In genomic region chr12:123115409-123116111, GRCh38 we compare ENCODE assay signal across 8 cellular contexts. TPM values are rescaled to one million over a fixed set of nuclear protein-coding genes. Genes with fewer than 3 reads are reported as not detected.
DNase-seq lines count a peak whose midpoint lies in the region; ATAC-seq and TF ChIP-seq lines count a peak whose summit lies in the region.

No MANE protein-coding gene starts in this region.

- H3K4me1 Mint-ChIP-seq in brain: peaks cover 51% of the 10 kb centered on the region
- H3K4me1 Mint-ChIP-seq in memory B cell: peaks cover 39% of the 10 kb centered on the region

- H3K27me3 Mint-ChIP-seq in brain (peaks cover 7% of the 10 kb centered on the region), memory B cell (no peaks in the 10 kb centered on the region)

- TF ChIP-seq CTCF in AG04450 (IDR thresholded peaks at IDR 0.05; ENCODE audit: low read depth, low read length): no peak
- TF ChIP-seq CTCF in brain (conservative IDR thresholded peaks at IDR 0.05): no peak
- no peak for TF ChIP-seq CTCF in vagina (IDR thresholded peaks at IDR 0.05)

- CTCF ChIA-PET in AG04450 (lab: Charles Lee): interaction anchor here (2.4 kb wide), 1 partner anchor 73 kb away, joined by 9 read pairs; no protein-coding TSS in a partner anchor

- no peak for TF ChIP-seq POLR2A in vagina (IDR thresholded peaks at IDR 0.05)

- ATAC-seq in memory B cell (ENCODE audit: low read depth) (peak; percentile 70), HG03354 (IDR thresholded peaks at IDR 0.05; ENCODE audit: poor library complexity, severe bottlenecking, unreplicated experiment) (no peak), GM21737 (IDR thresholded peaks at IDR 0.05; ENCODE audit: unreplicated experiment) (no peak)

- peak; percentile 90 for DNase-seq in AG04450 (ENCODE audit: low read depth, low spot score)
- peak; percentile 57 for DNase-seq in HT1080 (ENCODE audit: low read depth)
- DNase-seq in memory B cell (ENCODE audit: low spot score in 2 of 2): peak; percentile 53 to 68
- peak in 1 of 2 donors; percentile 92 for DNase-seq in vagina (ENCODE audit: extremely low spot score in 2 of 2)
- no peak for DNase-seq in effector CD8-positive, alpha-beta T cell (lab: John Stamatoyannopoulos, UW)

- H3K27ac Mint-ChIP-seq in brain (peak overlapping the region; percentile 12 to 91 (median 65)), memory B cell (peak overlapping the region; percentile 96)

- H3K9me3 Mint-ChIP-seq in brain: no peaks in the 10 kb centered on the region
- H3K9me3 Mint-ChIP-seq in memory B cell: no peaks in the 10 kb centered on the region

- intact Hi-C loops in vagina (cut with DNase I): no loop called here

- no peaks in the 10 kb centered on the region for H3K36me3 ChIP-seq in vagina

- H3K27ac ChIP-seq in AG04450 (ENCODE audit: low read depth, low read length) (peak overlapping the region; percentile 82), vagina (peak overlapping the region; percentile 83)

- H3K36me3 Mint-ChIP-seq in brain: no peaks in the 10 kb centered on the region
- H3K36me3 Mint-ChIP-seq in memory B cell: peaks cover 4% of the 10 kb centered on the region

- POLR2A ChIA-PET in AG04450 (lab: Yijun Ruan, JAX): interaction anchor here (0.7 to 1.5 kb wide), 5 partner anchors 11 to 73 kb away, joined by 3 to 7 read pairs (median 4); no protein-coding TSS in a partner anchor

- H3K9me3 ChIP-seq in AG04450 (ENCODE audit: control insufficient read depth, insufficient read depth, low read length): no peaks in the 10 kb centered on the region; the same call in 1 of the 2 replicates
- no peaks in the 10 kb centered on the region for H3K9me3 ChIP-seq in vagina

- H3K4me3 Mint-ChIP-seq in brain: peak overlapping the region in 1 of 5 experiments; percentile 19
- H3K4me3 Mint-ChIP-seq in memory B cell: peak overlapping the region; percentile 73

- no peak overlapping the region for H3K4me3 ChIP-seq in AG04450 (ENCODE audit: low read depth, low read length)
- H3K4me3 ChIP-seq in vagina: no peak overlapping the region

- no peaks in the 10 kb centered on the region for H3K27me3 ChIP-seq in AG04450 (ENCODE audit: control insufficient read depth, insufficient read depth, low read length)
- H3K27me3 ChIP-seq in vagina: no peaks in the 10 kb centered on the region

- peaks cover 64% of the 10 kb centered on the region for H3K4me1 ChIP-seq in vagina

RNA-seq across cellular contexts. Expression of gene PITPNM2, which starts 35.3 kb away (rescaled TPM):
- 1.3 and 2.2 TPM in 2 replicates for polyA plus RNA-seq in AG04450 (2011; rRNA removed)
- 4.9 and 5.7 TPM in 2 replicates for polyA minus RNA-seq in AG04450 (2011; rRNA and poly(A)+ RNA removed)
- 3.0 and 6.2 TPM in 2 replicates for total RNA-seq in HT1080 (2014; rRNA removed; shearing (Covaris generic))
- 7.4 and 8.9 TPM in 2 replicates for polyA plus RNA-seq in HT1080 (2015; cell fraction: cytosol; rRNA removed)
- 22.9 and 24.1 TPM in 2 replicates for polyA plus RNA-seq in HT1080 (2015; cell fraction: nucleus; rRNA removed)
- 9.0 TPM for polyA plus RNA-seq in brain (ENCODE audit: insufficient read depth, low read depth, low replicate concordance)
- total RNA-seq in vagina: 8.1 TPM
